Comparison of ENCODE assay signal across 1 cellular context in the genomic region with DNA sequence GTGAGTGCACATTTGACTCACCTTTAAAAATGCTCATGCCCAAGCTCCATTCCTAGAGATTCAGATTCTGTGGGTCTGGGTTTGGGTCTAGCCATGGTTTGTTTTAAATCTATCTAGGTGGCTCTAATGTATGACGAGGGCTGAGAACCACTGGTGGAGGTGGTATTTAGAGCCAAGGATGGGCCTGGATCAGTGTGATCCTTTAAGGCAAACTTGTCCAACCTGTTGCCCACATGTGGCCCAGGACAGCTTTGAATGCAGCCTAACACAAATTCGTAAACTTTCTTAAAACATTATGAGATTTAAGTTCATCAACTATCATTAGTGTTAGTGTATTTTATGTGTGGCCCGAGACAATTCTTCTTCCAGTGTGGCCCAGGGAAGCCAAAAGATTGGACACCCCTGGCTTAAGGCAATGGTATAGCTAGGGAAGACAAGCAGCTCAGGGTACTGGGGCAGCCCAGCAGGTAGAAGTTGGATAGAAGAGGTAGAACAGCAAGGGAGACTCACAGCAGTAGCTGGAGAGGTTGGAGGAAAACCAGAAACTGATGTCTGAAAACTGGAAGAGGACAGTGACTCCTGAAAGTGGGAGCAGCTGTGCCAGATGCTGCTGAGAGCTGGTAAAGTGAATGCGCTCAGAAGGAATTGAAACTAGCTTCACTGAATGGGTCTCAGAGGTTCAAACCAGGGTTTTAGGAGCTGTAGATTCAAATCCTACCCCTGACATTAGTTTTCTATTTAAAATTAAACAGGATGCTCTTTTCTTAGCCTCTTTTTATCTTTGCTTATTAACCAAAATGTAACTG.
A peak's percentile ranks its signal among the peaks of the same experiment; 100 is the strongest.
TF ChIP-seq lines count a peak whose summit lies in the region.

No MANE protein-coding gene starts in this region.

TF ChIP-seq in GM12878, 131 proteins besides CTCF, POLR2A, EP300 and RAD21 (continued from another document):
- TF ChIP-seq, protein P1, sequence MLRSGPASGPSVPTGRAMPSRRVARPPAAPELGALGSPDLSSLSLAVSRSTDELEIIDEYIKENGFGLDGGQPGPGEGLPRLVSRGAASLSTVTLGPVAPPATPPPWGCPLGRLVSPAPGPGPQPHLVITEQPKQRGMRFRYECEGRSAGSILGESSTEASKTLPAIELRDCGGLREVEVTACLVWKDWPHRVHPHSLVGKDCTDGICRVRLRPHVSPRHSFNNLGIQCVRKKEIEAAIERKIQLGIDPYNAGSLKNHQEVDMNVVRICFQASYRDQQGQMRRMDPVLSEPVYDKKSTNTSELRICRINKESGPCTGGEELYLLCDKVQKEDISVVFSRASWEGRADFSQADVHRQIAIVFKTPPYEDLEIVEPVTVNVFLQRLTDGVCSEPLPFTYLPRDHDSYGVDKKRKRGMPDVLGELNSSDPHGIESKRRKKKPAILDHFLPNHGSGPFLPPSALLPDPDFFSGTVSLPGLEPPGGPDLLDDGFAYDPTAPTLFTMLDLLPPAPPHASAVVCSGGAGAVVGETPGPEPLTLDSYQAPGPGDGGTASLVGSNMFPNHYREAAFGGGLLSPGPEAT (IDR thresholded peaks at IDR 0.05; ENCODE audit: low read depth): 0 out of 2 replicates have a peak, but pooled peaks have one; percentile 37
- TF ChIP-seq TCF3 (IDR thresholded peaks at IDR 0.05; ENCODE audit: borderline replicate concordance, insufficient read depth, low read depth, low read length) (peak; percentile 56; the same call in 1 of the 2 replicates), ATF7 (IDR thresholded peaks at IDR 0.05; ENCODE audit: low read depth) (no peak), SMAD5 (IDR thresholded peaks at IDR 0.05; ENCODE audit: low read depth) (no peak), IKZF1 (conservative IDR thresholded peaks at IDR 0.05) (peak; percentile 56; the same call in 1 of the 2 replicates), IRF4 (IDR thresholded peaks at IDR 0.05; ENCODE audit: low read depth, low read length) (0 out of 2 replicates have a peak, but pooled peaks have one; percentile 30)
